8 cellular contexts compared by ENCODE assay signal in the genomic region with DNA sequence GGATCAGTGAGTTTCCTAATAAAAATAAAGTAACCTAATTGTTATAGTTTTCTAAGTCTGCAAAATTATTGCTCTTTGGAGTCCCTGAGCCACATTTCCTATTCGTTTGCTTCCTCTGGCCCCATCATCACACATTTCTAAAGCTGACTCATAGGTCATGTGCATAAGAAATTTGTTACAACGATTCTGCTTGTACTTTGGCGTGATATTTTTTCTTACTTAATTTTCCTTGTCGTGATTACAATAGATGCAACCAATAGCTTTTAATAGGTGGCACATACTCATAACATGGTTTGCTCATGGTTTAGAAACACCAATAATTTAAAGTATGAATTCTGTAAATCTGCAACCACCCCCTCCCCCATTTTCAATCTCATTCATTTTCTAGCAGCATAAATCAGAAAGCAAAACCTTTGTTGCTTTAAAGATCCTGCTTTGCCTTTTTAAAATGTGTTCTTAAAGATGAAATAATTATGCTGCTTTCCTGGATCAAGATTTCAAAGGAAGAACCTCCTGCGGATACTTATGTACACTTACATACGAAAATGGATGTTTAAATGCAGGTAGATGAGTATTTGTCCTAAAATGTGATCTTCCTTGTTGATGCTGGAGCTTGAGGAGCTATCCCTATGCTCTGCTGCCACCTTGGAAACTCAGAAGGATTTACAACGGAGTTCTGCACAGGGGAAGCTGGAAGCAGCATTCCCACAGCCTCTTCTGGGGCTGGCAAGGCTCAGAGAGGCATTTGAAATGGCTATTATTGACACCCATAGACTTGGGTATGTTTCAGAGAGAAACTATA. TPM values are rescaled to one million over a fixed set of nuclear protein-coding genes. Genes with fewer than 3 reads are reported as not detected.
DNase-seq lines count a peak whose midpoint lies in the region; TF ChIP-seq lines count a peak whose summit lies in the region.

No MANE protein-coding gene starts in this region.

- H3K4me3 Mint-ChIP-seq in activated naive CD4-positive, alpha-beta T cell treated with anti-CD3 and anti-CD28 coated beads for 36 hours = no peak overlapping the region

- no peaks in the 10 kb centered on the region for H3K36me3 Mint-ChIP-seq in activated naive CD4-positive, alpha-beta T cell treated with anti-CD3 and anti-CD28 coated beads for 36 hours (ENCODE audit: low read depth)

- intact Hi-C loops in stomach (cut with DNase I; ENCODE audit: low total_unique reads) = no loop called here
- intact Hi-C loops in activated naive CD4-positive, alpha-beta T cell treated with anti-CD3 and anti-CD28 coated beads for 36 hours (cut with micrococcal nuclease) = no loop called here

- no peak for TF ChIP-seq POLR2A in stomach (IDR thresholded peaks at IDR 0.05)

- no peak for TF ChIP-seq EP300 in stomach (IDR thresholded peaks at IDR 0.05)

- H3K9me3 ChIP-seq in stomach = no peaks in the 10 kb centered on the region

- H3K27me3 ChIP-seq in ACC112 (ENCODE audit: insufficient read depth, low read length) (no peaks in the 10 kb centered on the region), stomach (peaks cover 5 to 48% (median 44%) of the 10 kb centered on the region in 3 donors)

- TF ChIP-seq CTCF in LNCaP clone FGC (IDR thresholded peaks at IDR 0.05; ENCODE audit: control insufficient read depth, extremely low read depth, insufficient read depth) = peak; percentile 79
- peak in 3 of 7 experiments; percentile 13 to 51 (median 46) for TF ChIP-seq CTCF in stomach (IDR thresholded peaks at IDR 0.05)

- H3K27ac ChIP-seq in ACC112 (ENCODE audit: low read depth, low read length) (peak overlapping the region; percentile 96), stomach (peak overlapping the region in 4 of 5 donors; percentile 38 to 81 (median 70))

- CTCF ChIA-PET in activated naive CD4-positive, alpha-beta T cell treated with anti-CD3 and anti-CD28 coated beads for 36 hours (lab: Charles Lee) = no interaction called here

- peaks cover 66% of the 10 kb centered on the region for H3K27me3 Mint-ChIP-seq in activated naive CD4-positive, alpha-beta T cell treated with anti-CD3 and anti-CD28 coated beads for 36 hours (ENCODE audit: low read depth)

- H3K36me3 ChIP-seq in ACC112 (ENCODE audit: insufficient read depth, low read length) (no peaks in the 10 kb centered on the region), stomach (no peaks in the 10 kb centered on the region)

- H3K4me1 ChIP-seq in ACC112 (ENCODE audit: control insufficient read depth, insufficient read depth, low read length, unreplicated experiment) (peaks cover 24% of the 10 kb centered on the region), stomach (peaks cover 29 to 52% (median 45%) of the 10 kb centered on the region in 4 donors)

- no peak overlapping the region for H3K27ac Mint-ChIP-seq in activated naive CD4-positive, alpha-beta T cell treated with anti-CD3 and anti-CD28 coated beads for 36 hours

- H2AFZ ChIP-seq in ACC112 (ENCODE audit: low read length, unreplicated experiment) = peak overlapping the region; percentile 83

- in situ Hi-C loops in T47D (cut with HindIII; ENCODE audit: low pct_unique_long_range_greater_than_20kb, low sequenced_read_pairs) = no loop called here

- H3K79me2 ChIP-seq in ACC112 (ENCODE audit: control insufficient read depth, insufficient read depth, low read length, unreplicated experiment) = no peaks in the 10 kb centered on the region

- WGBS in stomach, 5 donors = 22 to 39% (median 32%) methylated on average over 7 of the region's 7 CpGs

- peaks cover 9% of the 10 kb centered on the region for H3K4me1 Mint-ChIP-seq in activated naive CD4-positive, alpha-beta T cell treated with anti-CD3 and anti-CD28 coated beads for 36 hours (ENCODE audit: low read depth)

- no peaks in the 10 kb centered on the region for H3K9me3 Mint-ChIP-seq in activated naive CD4-positive, alpha-beta T cell treated with anti-CD3 and anti-CD28 coated beads for 36 hours

- H3K4me3 ChIP-seq in ACC112 (ENCODE audit: low read depth, low read length) (peak overlapping the region; percentile 81), LNCaP clone FGC (ENCODE audit: low read depth, low read length) (no peak overlapping the region), stomach (peak overlapping the region; percentile 53 to 73 (median 66))

- DNase-seq in LNCaP clone FGC (ENCODE audit: low read depth) = peak; percentile 52
- peak; percentile 79 for DNase-seq in T47D (ENCODE audit: low read depth in 1 of 2, low spot score in 1 of 2)
- DNase-seq in iris pigment epithelial cell (ENCODE audit: low read depth) = peak; percentile 94
- DNase-seq in stomach = peak; percentile 35
- DNase-seq in activated naive CD4-positive, alpha-beta T cell treated with anti-CD3 and anti-CD28 coated beads for 36 hours = no peak
- DNase-seq in effector CD8-positive, alpha-beta T cell (lab: John Stamatoyannopoulos, UW) = no peak
- DNase-seq in activated naive CD4-positive, alpha-beta T cell treated with Interleukin-2 at 50 U/mL for 16 hours = no peak

RNA-seq across cellular contexts. Expression of a gene that starts 1.7 kb away (rescaled TPM):
- 10 to 100 TPM in 1 of 5 donors, 1 to 10 TPM in 1, under 1 TPM in 3; 0.45 to 34.1 (median 0.87) TPM for total RNA-seq in stomach
- polyA plus RNA-seq in stomach = 1 to 10 TPM in 2 of 3 donors, under 1 TPM in 1; 0.68 to 1.8 (median 1.5) TPM
- not detected for total RNA-seq in activated naive CD4-positive, alpha-beta T cell treated with anti-CD3 and anti-CD28 coated beads for 36 hours

Comparison
In these comparisons a context has a peak if more than half of its experiments do, and no peak if none do; other contexts are left out.
1. DNase-seq: peak in LNCaP clone FGC (single experiment), T47D (2 of 2), iris pigment epithelial cell (single experiment) and stomach (single experiment); none in activated naive CD4-positive, alpha-beta T cell treated with anti-CD3 and anti-CD28 coated beads for 36 hours (single experiment), effector CD8-positive, alpha-beta T cell (single experiment) and activated naive CD4-positive, alpha-beta T cell treated with Interleukin-2 at 50 U/mL for 16 hours (single experiment).